1 cellular context compared by ENCODE assay signal in genomic region chr13:85970727-85971126, GRCh38.
TF ChIP-seq lines count a peak whose summit lies in the region.

No MANE protein-coding gene starts in this region.

TF ChIP-seq in HCT116, 20 proteins besides CTCF, POLR2A, EP300 and RAD21 (continued from another document):
- TF ChIP-seq ATF3 (IDR thresholded peaks at IDR 0.05) (no peak), ELF1 (IDR thresholded peaks at IDR 0.05; ENCODE audit: borderline replicate concordance, low read depth) (no peak)
